Comparison of ENCODE assay signal across 17 cellular contexts in genomic region chr4:75919914-75920313, GRCh38. TPM values are rescaled to one million over a fixed set of nuclear protein-coding genes. Genes with fewer than 3 reads are reported as not detected.
A peak's percentile ranks its signal among the peaks of the same experiment; 100 is the strongest.
DNase-seq lines count a peak whose midpoint lies in the region; TF ChIP-seq lines count a peak whose summit lies in the region.
"Had no signal": no experiment of that assay in that cellular context is flagged by ENCODE, and none has a peak within 500 bp of the region (broad histone marks: within the 10 kb centered on the region; RNA-seq: fewer than 3 reads in every experiment).

No MANE protein-coding gene starts in this region.

- in situ Hi-C loops in astrocyte of the spinal cord (cut with HindIII; ENCODE audit: low sequenced_read_pairs) = no loop called here

- DNase-seq in AG08396 (ENCODE audit: low spot score) (peak; percentile 22), LHCN-M2 (ENCODE audit: low read depth) (peak; percentile 61), astrocyte of the spinal cord (ENCODE audit: low read depth, low spot score) (peak; percentile 29), iris pigment epithelial cell (ENCODE audit: low read depth) (peak; percentile 24), ascending aorta (ENCODE audit: low spot score in 2 of 2) (no peak), NCI-H1417 (lab: John Stamatoyannopoulos, UW) (no peak), GM10266 (ENCODE audit: extremely low spot score) (no peak), GDM1 (lab: John Stamatoyannopoulos, UW) (no peak)
- DNase-seq: activated naive CD4-positive, alpha-beta T cell treated with Interleukin-2 at 50 U/mL for 16 hours; foreskin keratinocyte; NCI-H1092 treated with DMSO at 0.1 percent for 48 hours; NCI-H748 treated with DMSO at 0.1 percent for 48 hours; retina; stimulated activated CD4-positive, alpha-beta T cell treated with anti-CD3 and anti-CD28 coated beads, Interleukin-4, amount 100 ng/mL, for 1 hour had no signal

- TF ChIP-seq CTCF in astrocyte of the spinal cord (IDR thresholded peaks at IDR 0.05; ENCODE audit: low read depth, low read length) (no peak), ascending aorta (IDR thresholded peaks at IDR 0.05) (no peak), GM10266 (IDR thresholded peaks at IDR 0.05; ENCODE audit: control insufficient read depth, insufficient read depth, low read depth, missing control alignments) (no peak)

- H3K4me3 ChIP-seq in astrocyte of the spinal cord (ENCODE audit: low read depth, low read length) (no peak overlapping the region), ascending aorta (no peak overlapping the region)
- H3K4me3 ChIP-seq: coronary artery had no signal

- no peak overlapping the region for H3K27ac ChIP-seq in ascending aorta
- H3K27ac ChIP-seq: coronary artery, foreskin keratinocyte had no signal

- intact Hi-C loops in ascending aorta (cut with DNase I) = no loop called here

- peaks cover 0 to 5% of the 10 kb centered on the region in 2 donors for H3K4me1 ChIP-seq in ascending aorta
- H3K4me1 ChIP-seq: foreskin keratinocyte had no signal

- H3K9me3 ChIP-seq in ascending aorta = no peaks in the 10 kb centered on the region

- H3K27me3 ChIP-seq in ascending aorta = no peaks in the 10 kb centered on the region
- H3K27me3 ChIP-seq: foreskin keratinocyte had no signal

- H3K36me3 ChIP-seq in ascending aorta = peaks cover 21 to 55% of the 10 kb centered on the region in 2 donors

RNA-seq across cellular contexts. Expression of gene PPEF2, which starts 17.7 kb away (rescaled TPM):
- 0.06 TPM in 1 of 2 replicates, not detected in the other for total RNA-seq in LHCN-M2 (2014; rRNA removed)
- polyA plus RNA-seq in LHCN-M2 (2012) = not detected
- not detected for total RNA-seq in ascending aorta
- total RNA-seq: activated CD8-positive, alpha-beta memory T cell treated with anti-CD3 and anti-CD28 coated beads for 36 hours; foreskin keratinocyte; HT1080 had no signal
- polyA plus RNA-seq: foreskin keratinocyte had no signal

RNA-seq across cellular contexts. Expression of gene NAAA, which starts 20.9 kb away (rescaled TPM):
- total RNA-seq in LHCN-M2 (2014; rRNA removed) = 21.3 and 24.4 TPM in 2 replicates
- 7.0 TPM for polyA plus RNA-seq in LHCN-M2 (2012)
- 287 TPM for total RNA-seq in ascending aorta

Comparison
In these comparisons a context has a peak if more than half of its experiments do, and no peak if none do; other contexts are left out.
1. DNase-seq: peak in AG08396 (single experiment), LHCN-M2 (single experiment), astrocyte of the spinal cord (single experiment) and iris pigment epithelial cell (single experiment); none in ascending aorta (0 of 2), NCI-H1417 (0 of 3), GM10266 (single experiment) and GDM1 (single experiment).
2. RNA of gene NAAA, which starts 20.9 kb away (total RNA-seq): 287 TPM in ascending aorta (single experiment); 21.3 to 24.4 TPM in LHCN-M2; every median in the first group is over 10 times any median in the second.